19 cellular contexts compared by ENCODE assay signal in the genomic region with DNA sequence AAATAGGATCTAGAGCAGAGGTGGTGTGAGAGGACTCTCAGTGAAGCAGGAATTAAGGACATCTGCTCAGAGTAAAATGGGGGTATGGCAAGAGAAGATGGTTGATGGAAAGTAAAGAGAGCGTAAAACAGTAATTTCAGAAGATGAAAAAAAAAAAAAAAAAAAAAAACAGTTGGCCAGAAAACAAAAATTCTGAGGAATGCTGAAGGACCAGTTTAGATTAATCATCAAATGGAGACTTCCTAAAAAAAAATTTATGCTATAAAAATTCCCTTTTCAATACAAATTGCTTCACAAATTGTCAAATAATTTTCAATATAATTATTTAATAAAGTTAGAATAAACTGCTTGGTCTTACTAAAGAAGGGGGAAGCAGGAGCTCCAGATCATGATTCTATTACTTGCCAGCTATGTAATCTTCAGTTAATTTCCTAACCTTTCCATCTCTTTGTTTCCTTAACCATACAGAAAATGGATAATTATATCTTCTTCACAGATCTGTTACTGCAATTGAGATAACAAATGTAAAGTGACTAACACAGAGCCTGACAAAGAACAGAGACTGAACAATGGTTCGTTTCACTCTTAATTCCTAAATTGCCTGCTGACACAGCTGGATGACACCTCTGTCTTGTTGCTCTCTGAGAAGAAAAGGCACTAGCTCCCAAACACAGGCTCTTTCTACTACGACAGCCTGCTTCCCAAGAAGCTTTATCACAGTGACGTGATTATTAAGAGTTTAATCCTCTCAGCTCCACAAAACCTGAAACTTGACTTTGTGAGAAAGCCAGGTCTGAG.
DNase-seq lines count a peak whose midpoint lies in the region; ATAC-seq and TF ChIP-seq lines count a peak whose summit lies in the region.
"Had no signal": no experiment of that assay in that cellular context is flagged by ENCODE, and none has a peak within 500 bp of the region (broad histone marks: within the 10 kb centered on the region; RNA-seq: fewer than 3 reads in every experiment).

No MANE protein-coding gene starts in this region.

- no peak for DNase-seq in T-helper 1 cell
- no peak for DNase-seq in RWPE2 (ENCODE audit: low spot score)
- peak; percentile 19 to 51 for DNase-seq in foreskin keratinocyte
- DNase-seq in vagina (ENCODE audit: extremely low spot score in 2 of 2): no peak
- DNase-seq in GDM1 (lab: John Stamatoyannopoulos, UW): no peak
- DNase-seq in AG08396 (ENCODE audit: low spot score): no peak
- no peak for DNase-seq in CD1c-positive myeloid dendritic cell (ENCODE audit: extremely low spot score)
- DNase-seq: activated CD8-positive, alpha-beta T cell treated with anti-CD3 and anti-CD28 coated beads for 36 hours; activated naive CD8-positive, alpha-beta T cell treated with anti-CD3 and anti-CD28 coated beads, Interleukin-2, amount 50 U/mL, for 24 hours; CD4-positive, alpha-beta memory T cell; effector memory CD4-positive, alpha-beta T cell; KG1; naive thymus-derived CD8-positive, alpha-beta T cell; NCI-H1105 treated with DMSO at 0.1 percent for 48 hours; NCI-H446 treated with DMSO at 0.1 percent for 48 hours; stimulated activated naive CD4-positive, alpha-beta T cell treated with Interleukin-2 at 50 U/mL for 16 hours; upper lobe of right lung had no signal

- no peaks in the 10 kb centered on the region for H3K9me3 ChIP-seq in RWPE2 (ENCODE audit: severe bottlenecking)
- no peaks in the 10 kb centered on the region for H3K9me3 ChIP-seq in vagina
- H3K9me3 ChIP-seq: upper lobe of right lung had no signal

- H3K27ac ChIP-seq in RWPE2 (ENCODE audit: poor library complexity, severe bottlenecking): peak overlapping the region; percentile 69
- H3K27ac ChIP-seq in foreskin keratinocyte: peak overlapping the region; percentile 65
- peak overlapping the region; percentile 36 for H3K27ac ChIP-seq in vagina
- H3K27ac ChIP-seq: upper lobe of right lung, VCaP had no signal

- H3K4me1 Mint-ChIP-seq in T-helper 1 cell treated with Interleukin-12 subunit alpha and Interleukin-12 subunit beta and Interleukin-4 antibody, amounts not matched to agents 30 μg/mL and 1 μg/mL, for 36 hours (ENCODE audit: low read depth): no peaks in the 10 kb centered on the region

- peaks cover 8% of the 10 kb centered on the region for H3K36me3 Mint-ChIP-seq in T-helper 1 cell treated with Interleukin-12 subunit alpha and Interleukin-12 subunit beta and Interleukin-4 antibody, amounts not matched to agents 30 μg/mL and 1 μg/mL, for 36 hours (ENCODE audit: low read depth)

- no peak overlapping the region for H3K4me3 Mint-ChIP-seq in T-helper 1 cell treated with Interleukin-12 subunit alpha and Interleukin-12 subunit beta and Interleukin-4 antibody, amounts not matched to agents 30 μg/mL and 1 μg/mL, for 36 hours
- H3K4me3 Mint-ChIP-seq: activated CD8-positive, alpha-beta T cell treated with anti-CD3 and anti-CD28 coated beads for 36 hours; activated naive CD8-positive, alpha-beta T cell treated with anti-CD3 and anti-CD28 coated beads, Interleukin-2, amount 50 U/mL, for 24 hours; naive thymus-derived CD8-positive, alpha-beta T cell had no signal

- no peak for TF ChIP-seq POLR2A in vagina (IDR thresholded peaks at IDR 0.05)

- H3K4me1 ChIP-seq in RWPE2 (ENCODE audit: insufficient read depth, poor library complexity, severe bottlenecking) (peaks cover 23% of the 10 kb centered on the region), foreskin keratinocyte (peaks cover 25% of the 10 kb centered on the region), vagina (peaks cover 8% of the 10 kb centered on the region)
- H3K4me1 ChIP-seq: upper lobe of right lung had no signal

- H3K9me3 Mint-ChIP-seq in T-helper 1 cell treated with Interleukin-12 subunit alpha and Interleukin-12 subunit beta and Interleukin-4 antibody, amounts not matched to agents 30 μg/mL and 1 μg/mL, for 36 hours: no peaks in the 10 kb centered on the region
- H3K9me3 Mint-ChIP-seq: activated CD8-positive, alpha-beta T cell treated with anti-CD3 and anti-CD28 coated beads for 36 hours; activated naive CD8-positive, alpha-beta T cell treated with anti-CD3 and anti-CD28 coated beads, Interleukin-2, amount 50 U/mL, for 24 hours; CD4-positive, alpha-beta memory T cell; naive thymus-derived CD8-positive, alpha-beta T cell had no signal

- no peaks in the 10 kb centered on the region for H3K36me3 ChIP-seq in RWPE2 (ENCODE audit: low read depth)
- no peaks in the 10 kb centered on the region for H3K36me3 ChIP-seq in vagina
- H3K36me3 ChIP-seq: upper lobe of right lung had no signal

- peak; percentile 45 for ATAC-seq in RWPE2 (ENCODE audit: low read depth)
- peak; percentile 84 for ATAC-seq in foreskin keratinocyte
- ATAC-seq: activated CD8-positive, alpha-beta T cell treated with anti-CD3 and anti-CD28 coated beads for 36 hours; activated naive CD8-positive, alpha-beta T cell treated with anti-CD3 and anti-CD28 coated beads, Interleukin-2, amount 50 U/mL, for 24 hours; naive thymus-derived CD8-positive, alpha-beta T cell; upper lobe of right lung had no signal

- peak overlapping the region; percentile 23 for H3K27ac Mint-ChIP-seq in T-helper 1 cell treated with Interleukin-12 subunit alpha and Interleukin-12 subunit beta and Interleukin-4 antibody, amounts not matched to agents 30 μg/mL and 1 μg/mL, for 36 hours
- H3K27ac Mint-ChIP-seq: activated CD8-positive, alpha-beta T cell treated with anti-CD3 and anti-CD28 coated beads for 36 hours; activated naive CD8-positive, alpha-beta T cell treated with anti-CD3 and anti-CD28 coated beads, Interleukin-2, amount 50 U/mL, for 24 hours; CD4-positive, alpha-beta memory T cell; naive thymus-derived CD8-positive, alpha-beta T cell had no signal

- TF ChIP-seq CTCF in RWPE2 (IDR thresholded peaks at IDR 0.05; ENCODE audit: poor library complexity, severe bottlenecking) (no peak), foreskin keratinocyte (conservative IDR thresholded peaks at IDR 0.05) (no peak), vagina (IDR thresholded peaks at IDR 0.05) (no peak)

- no peak overlapping the region for H3K4me3 ChIP-seq in RWPE2 (ENCODE audit: severe bottlenecking)
- H3K4me3 ChIP-seq in vagina: no peak overlapping the region
- H3K4me3 ChIP-seq: upper lobe of right lung had no signal

- H3K27me3 ChIP-seq in RWPE2 (ENCODE audit: insufficient read depth, poor library complexity, severe bottlenecking) (no peaks in the 10 kb centered on the region), foreskin keratinocyte (no peaks in the 10 kb centered on the region), vagina (no peaks in the 10 kb centered on the region)
- H3K27me3 ChIP-seq: upper lobe of right lung had no signal

- H3K27me3 Mint-ChIP-seq in T-helper 1 cell treated with Interleukin-12 subunit alpha and Interleukin-12 subunit beta and Interleukin-4 antibody, amounts not matched to agents 30 μg/mL and 1 μg/mL, for 36 hours (ENCODE audit: low read depth): no peaks in the 10 kb centered on the region
- H3K27me3 Mint-ChIP-seq: activated CD8-positive, alpha-beta T cell treated with anti-CD3 and anti-CD28 coated beads for 36 hours; activated naive CD8-positive, alpha-beta T cell treated with anti-CD3 and anti-CD28 coated beads, Interleukin-2, amount 50 U/mL, for 24 hours; CD4-positive, alpha-beta memory T cell; naive thymus-derived CD8-positive, alpha-beta T cell had no signal

- intact Hi-C loops in vagina (cut with DNase I): no loop called here

Comparison
In these comparisons a context has a peak if more than half of its experiments do, and no peak if none do; other contexts are left out.
1. DNase-seq: peak in foreskin keratinocyte (2 of 2); none in T-helper 1 cell (0 of 5), RWPE2 (single experiment), vagina (0 of 2), GDM1 (single experiment), AG08396 (single experiment) and CD1c-positive myeloid dendritic cell (single experiment).
2. Peak in every context shown above with its lines, with median percentiles within 50 percentile points of each other: H3K27ac ChIP-seq.